Comparison of ENCODE assay signal across 11 cellular contexts in genomic region chr7:98283887-98284222, GRCh38. TPM values are rescaled to one million over a fixed set of nuclear protein-coding genes. Genes with fewer than 3 reads are reported as not detected.
DNase-seq lines count a peak whose midpoint lies in the region; ATAC-seq, FAIRE-seq and TF ChIP-seq lines count a peak whose summit lies in the region.
"Had no signal": no experiment of that assay in that cellular context is flagged by ENCODE, and none has a peak within 500 bp of the region (broad histone marks: within the 10 kb centered on the region; RNA-seq: fewer than 3 reads in every experiment).

No MANE protein-coding gene starts in this region.

- no peak for TF ChIP-seq CTCF in GM12878 (IDR thresholded peaks at IDR 0.05 in 2 of 3, conservative IDR thresholded peaks at IDR 0.05 in 1 of 3; ENCODE audit: control insufficient read depth in 2 of 3, extremely low read depth in 1 of 3, insufficient read depth in 1 of 3, low read depth in 3 of 3, low read length in 3 of 3)
- TF ChIP-seq CTCF in liver (IDR thresholded peaks at IDR 0.05; ENCODE audit: low read depth, low read length, missing input control) = no peak
- TF ChIP-seq CTCF in smooth muscle cell (IDR thresholded peaks at IDR 0.05; ENCODE audit: borderline replicate concordance, insufficient read depth, poor library complexity, severe bottlenecking) = no peak

- WGBS in GM12878 (ENCODE audit: insufficient coverage, insufficient replicate concordance, low lambda C conversion rate, missing lambda C conversion rate) = 100% methylated on average over 8 of the region's 8 CpGs
- WGBS in liver = 68% methylated on average over 8 of the region's 8 CpGs
- WGBS in smooth muscle cell (ENCODE audit: low lambda C conversion rate) = 91% methylated on average over 8 of the region's 8 CpGs

- POLR2A ChIA-PET in GM12878 (lab: Charles Lee) = no interaction called here

- H3K4me3 ChIP-seq in HAP-1 (peak overlapping the region; percentile 71; the same call in 1 of the 2 replicates), GM12878 (no peak overlapping the region), liver (ENCODE audit: low read depth in 1 of 3, low read length in 3 of 3) (peak overlapping the region; percentile 33 to 88 (median 74)), smooth muscle cell (peak overlapping the region; percentile 96)

- no peak for TF ChIP-seq EP300 in GM12878 (IDR thresholded peaks at IDR 0.05; ENCODE audit: borderline replicate concordance in 1 of 2, control insufficient read depth in 1 of 2, low read depth in 2 of 2, low read length in 2 of 2)

- H3K4me2 ChIP-seq in GM12878 (ENCODE audit: control insufficient read depth, insufficient read depth) = peak overlapping the region; percentile 27; the same call in 1 of the 2 replicates
- H3K4me2 ChIP-seq in smooth muscle cell = peak overlapping the region; percentile 100

- peaks cover 4% of the 10 kb centered on the region for H3F3A ChIP-seq in smooth muscle cell (ENCODE audit: low read depth)

- intact Hi-C loops in GM12878 (cut with micrococcal nuclease; ENCODE audit: unreplicated experiment) = no loop called here

- CTCF ChIA-PET in GM12878 (lab: Yijun Ruan, JAX) = interaction anchor here (1.6 kb wide), 1 partner anchor 117 kb away, joined by 10 read pairs; the partner anchor contains the start of gene BAIAP2L1

- H3K9me3 ChIP-seq in HAP-1 (no peaks in the 10 kb centered on the region), GM12878 (replicated peaks; ENCODE audit: control insufficient read depth, insufficient read depth, low read length) (no peaks in the 10 kb centered on the region), liver (ENCODE audit: control insufficient read depth in 4 of 4, low read length in 3 of 4) (no peaks in the 10 kb centered on the region), smooth muscle cell (replicated peaks; ENCODE audit: low read depth) (no peaks in the 10 kb centered on the region)

- H3K27ac ChIP-seq in GM12878 (ENCODE audit: control insufficient read depth, insufficient read depth) = no peak overlapping the region
- H3K27ac ChIP-seq in liver (ENCODE audit: low read depth in 1 of 2, low read length in 2 of 2) = peak overlapping the region; percentile 83 to 87
- peak overlapping the region; percentile 81 for H3K27ac ChIP-seq in smooth muscle cell (ENCODE audit: low read depth)

- FAIRE-seq in GM12878 (lab: Jason Lieb, UNC) = no peak

- H3K27me3 ChIP-seq in HAP-1 (ENCODE audit: low read depth) (no peaks in the 10 kb centered on the region), GM12878 (replicated peaks in 1 of 2; ENCODE audit: control insufficient read depth in 2 of 2, insufficient read depth in 2 of 2, low read length in 1 of 2) (no peaks in the 10 kb centered on the region), liver (ENCODE audit: control insufficient read depth in 4 of 4, insufficient read depth in 4 of 4, low read length in 3 of 4) (no peaks in the 10 kb centered on the region), smooth muscle cell (ENCODE audit: low read depth) (no peaks in the 10 kb centered on the region)

- H2AFZ ChIP-seq in GM12878 (ENCODE audit: control insufficient read depth, low read depth, low read length) (no peak overlapping the region), smooth muscle cell (ENCODE audit: low read depth) (no peak overlapping the region)

- H3K9ac ChIP-seq in GM12878 (ENCODE audit: control insufficient read depth, insufficient read depth, low read length) (no peak overlapping the region), liver (ENCODE audit: low read depth in 1 of 2, low read length in 2 of 2) (peak overlapping the region; percentile 29 to 76), smooth muscle cell (ENCODE audit: low read depth) (peak overlapping the region; percentile 97)

- no peak for TF ChIP-seq POLR2A in GM12878 (IDR thresholded peaks at IDR 0.05; ENCODE audit: low read depth, low read length)

- ATAC-seq in GM12878 = no peak
- ATAC-seq in activated CD4-positive, CD25-positive, alpha-beta regulatory T cell treated with anti-CD3 and anti-CD28 coated beads, Interleukin-2, amount 50 U/mL, for 24 hours = no peak
- ATAC-seq: activated CD4-positive, alpha-beta T cell treated with anti-CD3 and anti-CD28 coated beads for 36 hours had no signal

- H4K20me1 ChIP-seq in GM12878 (ENCODE audit: control insufficient read depth, insufficient read depth) = no peaks in the 10 kb centered on the region
- peaks cover 67% of the 10 kb centered on the region for H4K20me1 ChIP-seq in smooth muscle cell (ENCODE audit: low read depth)

- in situ Hi-C loops in HAP-1 (cut with MboI; ENCODE audit: low sequenced_read_pairs) (no loop called here), GM12878 (cut with MboI) (no loop called here)

- BruUV-seq in GM12878 (replicated peaks; lab: Mats Ljungman, UMichigan) = no TSS peak

- H3K36me3 ChIP-seq in HAP-1 (replicated peaks) (peaks cover 28% of the 10 kb centered on the region), GM12878 (ENCODE audit: control insufficient read depth in 2 of 2, insufficient read depth in 2 of 2, low read length in 1 of 2) (no peaks in the 10 kb centered on the region; a peak in 2 of 4 replicates), liver (ENCODE audit: control insufficient read depth in 4 of 4, insufficient read depth in 3 of 4, low read depth in 1 of 4, low read length in 3 of 4) (peaks cover 0 to 5% (median 2%) of the 10 kb centered on the region in 4 donors), smooth muscle cell (ENCODE audit: low read depth) (no peaks in the 10 kb centered on the region)

- TF ChIP-seq RAD21 in GM12878 (IDR thresholded peaks at IDR 0.05; ENCODE audit: insufficient read depth, low read depth, low read length) (no peak), liver (IDR thresholded peaks at IDR 0.05) (no peak)

- H3K79me2 ChIP-seq in GM12878 (ENCODE audit: control insufficient read depth, insufficient read depth, low read length) (peaks cover 2% of the 10 kb centered on the region; the same call in 1 of the 2 replicates), smooth muscle cell (ENCODE audit: low read depth) (peaks cover 69% of the 10 kb centered on the region)

- H3K4me1 ChIP-seq in HAP-1 (peaks cover 6% of the 10 kb centered on the region), GM12878 (ENCODE audit: control insufficient read depth, insufficient read depth, low read length) (peaks cover 8% of the 10 kb centered on the region), liver (ENCODE audit: control insufficient read depth in 4 of 4, insufficient read depth in 4 of 4, low read length in 3 of 4) (peaks cover 36 to 72% (median 56%) of the 10 kb centered on the region in 4 donors), smooth muscle cell (ENCODE audit: low read depth) (peaks cover 53% of the 10 kb centered on the region)

- RAD21 ChIA-PET in GM12878 (lab: Charles Lee; ENCODE audit: unreplicated experiment) = interaction anchor here (2.3 kb wide), 1 partner anchor 33 kb away, joined by 6 read pairs; no protein-coding TSS in a partner anchor

- DNase-seq in HAP-1 (ENCODE audit: low spot score in 2 of 2) (no peak), GM12878 (ENCODE audit: low read depth, low spot score) (no peak), smooth muscle cell (lab: John Stamatoyannopoulos, UW; ENCODE audit: unreplicated experiment) (no peak), NCI-H1092 treated with DMSO at 0.1 percent for 48 hours (lab: John Stamatoyannopoulos, UW) (no peak), NCI-H526 treated with DMSO at 0.1 percent for 48 hours (lab: John Stamatoyannopoulos, UW) (no peak), NCI-H2196 treated with DMSO at 0.1 percent for 48 hours (lab: John Stamatoyannopoulos, UW; ENCODE audit: unreplicated experiment) (no peak)
- DNase-seq: NCI-H146; stimulated activated CD4-positive, alpha-beta T cell treated with anti-CD3 and anti-CD28 coated beads, Interleukin-15, amount 100 ng/mL, for 24 hours had no signal

- SMC1A ChIA-PET in GM12878 (lab: Charles Lee; ENCODE audit: uncharacterized antibody, unreplicated experiment) = no interaction called here

RNA-seq across cellular contexts. Expression of gene BRI3, which starts 2.4 kb away (rescaled TPM):
- 14.2 and 15.0 TPM in 2 replicates for total RNA-seq in GM12878 (2013; cell fraction: nucleolus; rRNA removed)
- total RNA-seq in GM12878 (2014; rRNA removed) (22.6 and 23.2 TPM in 2 replicates), GM12878 (2014; rRNA removed; fragmentation: Illumina TruSeq; extraction: Trizol) (17.7 and 21.0 TPM in 2 replicates), GM12878 (2021) (50.9 and 56.3 TPM in 2 replicates), liver (10 to 100 TPM; 14.0 to 30.1 TPM), smooth muscle cell (58.4 and 70.1 TPM in 2 replicates)
- 26.9 TPM for polyA plus RNA-seq in GM12878 (2011; ENCODE audit: low read depth)
- polyA plus RNA-seq in GM12878 (2011; rRNA removed) (28.3 and 39.9 TPM in 2 replicates), GM12878 (2014; fragmentation: Illumina TruSeq; extraction: Trizol) (9.9 and 15.9 TPM in 2 replicates), GM12878 (2014; fragmentation: Nextera tagmentation; extraction: Ambion mirVana) (10 to 100 TPM in 1 of 2 experiments, 1 to 10 TPM in 1; 4.5 to 22.1 TPM), GM12878 (2014; rRNA removed) (38.4 and 38.5 TPM in 2 replicates), GM12878 (2016; fragmentation: Nextera tagmentation; extraction: Ambion mirVana) (10 to 100 TPM in 1 of 2 experiments, 1 to 10 TPM in 1; 6.4 to 12.9 TPM), liver (10 to 100 TPM; 69.3 to 80.4 TPM), smooth muscle cell (83.0 and 84.9 TPM in 2 replicates)
- 40.9 and 48.1 TPM in 2 replicates for polyA plus RNA-seq in GM12878 (2011; cell fraction: cytosol; rRNA removed)
- polyA plus RNA-seq in GM12878 (2011; cell fraction: nucleus; rRNA removed) = 26.4 and 31.1 TPM in 2 replicates
- polyA plus RNA-seq in GM12878 (2012) = 47.7 and 73.7 TPM in 2 replicates
- polyA minus RNA-seq in GM12878 (2011; rRNA and poly(A)+ RNA removed) = 18.6 and 27.7 TPM in 2 replicates
- polyA minus RNA-seq in GM12878 (2011; cell fraction: cytosol; rRNA and poly(A)+ RNA removed) = 18.7 and 23.3 TPM in 2 replicates
- polyA minus RNA-seq in GM12878 (2011; cell fraction: nucleus; rRNA and poly(A)+ RNA removed) = 13.7 and 24.1 TPM in 2 replicates

RNA-seq across cellular contexts. Expression of gene TECPR1, which starts 31.8 kb away (rescaled TPM):
- 40.3 and 47.5 TPM in 2 replicates for total RNA-seq in GM12878 (2013; cell fraction: nucleolus; rRNA removed)
- total RNA-seq in GM12878 (2014; rRNA removed) (8.5 and 11.0 TPM in 2 replicates), GM12878 (2014; rRNA removed; fragmentation: Illumina TruSeq; extraction: Trizol) (3.2 and 5.5 TPM in 2 replicates), GM12878 (2021) (15.2 and 16.8 TPM in 2 replicates), liver (10 to 100 TPM; 10.9 to 16.3 TPM), smooth muscle cell (27.7 and 33.1 TPM in 2 replicates)
- 2.8 TPM for polyA plus RNA-seq in GM12878 (2011; ENCODE audit: low read depth)
- polyA plus RNA-seq in GM12878 (2011; rRNA removed) (1.5 and 2.5 TPM in 2 replicates), GM12878 (2014; fragmentation: Illumina TruSeq; extraction: Trizol) (2.1 and 3.2 TPM in 2 replicates), GM12878 (2014; fragmentation: Nextera tagmentation; extraction: Ambion mirVana) (under 1 TPM; 0.26 to 0.51 TPM), GM12878 (2014; rRNA removed) (8.8 and 9.1 TPM in 2 replicates), GM12878 (2016; fragmentation: Nextera tagmentation; extraction: Ambion mirVana) (1 to 10 TPM; 5.2 to 7.4 TPM), liver (1 to 10 TPM; 3.3 to 4.8 TPM), smooth muscle cell (8.9 and 15.3 TPM in 2 replicates)
- 2.5 and 2.9 TPM in 2 replicates for polyA plus RNA-seq in GM12878 (2011; cell fraction: cytosol; rRNA removed)
- 9.1 and 24.7 TPM in 2 replicates for polyA plus RNA-seq in GM12878 (2011; cell fraction: nucleus; rRNA removed)
- 6.6 and 6.7 TPM in 2 replicates for polyA plus RNA-seq in GM12878 (2012)
- polyA minus RNA-seq in GM12878 (2011; rRNA and poly(A)+ RNA removed) = 2.6 and 6.6 TPM in 2 replicates
- 1.6 and 7.4 TPM in 2 replicates for polyA minus RNA-seq in GM12878 (2011; cell fraction: cytosol; rRNA and poly(A)+ RNA removed)
- 7.5 and 9.1 TPM in 2 replicates for polyA minus RNA-seq in GM12878 (2011; cell fraction: nucleus; rRNA and poly(A)+ RNA removed)
